8 cellular contexts compared by ENCODE assay signal in genomic region chr10:101060036-101060950, GRCh38. TPM values are rescaled to one million over a fixed set of nuclear protein-coding genes. Genes with fewer than 3 reads are reported as not detected.
A peak's percentile ranks its signal among the peaks of the same experiment; 100 is the strongest.
DNase-seq lines count a peak whose midpoint lies in the region; ATAC-seq and TF ChIP-seq lines count a peak whose summit lies in the region.

No MANE protein-coding gene starts in this region.

- peak overlapping the region; percentile 97 for H3K4me3 Mint-ChIP-seq in natural killer cell
- peak overlapping the region; percentile 98 to 99 for H3K4me3 Mint-ChIP-seq in stimulated activated naive B cell treated with anti-CD40 and anti-IgM and Interleukin-4, amounts not matched to agents 10 μg/mL and 1 μg/mL and 100 μg/mL, for 72 hours

- H3K4me3 ChIP-seq in fibroblast of lung (replicated peaks in 1 of 4; ENCODE audit: control extremely low read depth in 1 of 4, insufficient read depth in 1 of 4, low read depth in 3 of 4, low read length in 4 of 4) = peak overlapping the region; percentile 70 to 98 (median 88)

- peak overlapping the region; percentile 86 to 96 for H3K27ac Mint-ChIP-seq in natural killer cell
- H3K27ac Mint-ChIP-seq in stimulated activated naive B cell treated with anti-CD40 and anti-IgM and Interleukin-4, amounts not matched to agents 10 μg/mL and 1 μg/mL and 100 μg/mL, for 72 hours = peak overlapping the region; percentile 98

- H3K9ac ChIP-seq in fibroblast of lung (ENCODE audit: insufficient read depth, low read length) = peak overlapping the region; percentile 98

- H3K4me2 ChIP-seq in fibroblast of lung (ENCODE audit: extremely low read depth, insufficient read depth, low read length) = peak overlapping the region; percentile 90

- H3K4me1 ChIP-seq in fibroblast of lung (ENCODE audit: control insufficient read depth, extremely low read depth, insufficient read depth, low read length) = peaks cover 6% of the 10 kb centered on the region

- peaks cover 13% of the 10 kb centered on the region for H3K79me2 ChIP-seq in fibroblast of lung (ENCODE audit: control insufficient read depth, insufficient read depth, low read length)

- peaks cover 2% of the 10 kb centered on the region for H3K36me3 ChIP-seq in fibroblast of lung (ENCODE audit: control insufficient read depth, insufficient read depth, low read length)

- no peaks in the 10 kb centered on the region for H3K27me3 ChIP-seq in fibroblast of lung (ENCODE audit: control insufficient read depth, insufficient read depth, low read length)

- H2AFZ ChIP-seq in fibroblast of lung (ENCODE audit: low read length) = peak overlapping the region; percentile 98

- DNase-seq in DMS53 treated with DMSO at 0.1 percent for 48 hours (lab: John Stamatoyannopoulos, UW; ENCODE audit: unreplicated experiment) (peak; percentile 95), KG1 (lab: John Stamatoyannopoulos, UW) (peak; percentile 92), fibroblast of lung (ENCODE audit: low read depth in 2 of 2) (peak; percentile 86 to 96), natural killer cell (peak; percentile 92)
- peak; percentile 94 to 97 for DNase-seq in activated T-cell treated with anti-CD3 and anti-CD28 coated beads, Interleukin-2, amount 50 U/mL, for 48 hours
- peak; percentile 89 for DNase-seq in stimulated activated naive B cell treated with anti-CD40 and anti-IgM and Interleukin-4, amounts not matched to agents 10 μg/mL and 1 μg/mL and 100 μg/mL, for 72 hours

- no peaks in the 10 kb centered on the region for H3K9me3 Mint-ChIP-seq in natural killer cell
- no peaks in the 10 kb centered on the region for H3K9me3 Mint-ChIP-seq in stimulated activated naive B cell treated with anti-CD40 and anti-IgM and Interleukin-4, amounts not matched to agents 10 μg/mL and 1 μg/mL and 100 μg/mL, for 72 hours

- H3K27me3 Mint-ChIP-seq in natural killer cell (ENCODE audit: low read depth in 2 of 2) = peaks cover 16% of the 10 kb centered on the region in 2 donors
- H3K27me3 Mint-ChIP-seq in stimulated activated naive B cell treated with anti-CD40 and anti-IgM and Interleukin-4, amounts not matched to agents 10 μg/mL and 1 μg/mL and 100 μg/mL, for 72 hours = peaks cover 15 to 28% of the 10 kb centered on the region in 2 donors

- peak overlapping the region; percentile 97 for H3K27ac ChIP-seq in fibroblast of lung (ENCODE audit: insufficient read depth, low read length)

- ATAC-seq in GM21723 (IDR thresholded peaks at IDR 0.05; ENCODE audit: unreplicated experiment) (peak; percentile 47), natural killer cell (peak; percentile 65 to 82 (median 71))
- peak; percentile 73 to 75 for ATAC-seq in stimulated activated naive B cell treated with anti-CD40 and anti-IgM and Interleukin-4, amounts not matched to agents 10 μg/mL and 1 μg/mL and 100 μg/mL, for 72 hours (replicated peaks)

- H3K9me3 ChIP-seq in fibroblast of lung (ENCODE audit: control insufficient read depth, insufficient read depth, low read depth, low read length) = no peaks in the 10 kb centered on the region

- no peaks in the 10 kb centered on the region for H4K20me1 ChIP-seq in fibroblast of lung (ENCODE audit: control insufficient read depth, extremely low read depth, insufficient read depth, low read length)

- no peaks in the 10 kb centered on the region for H3K36me3 Mint-ChIP-seq in natural killer cell
- H3K36me3 Mint-ChIP-seq in stimulated activated naive B cell treated with anti-CD40 and anti-IgM and Interleukin-4, amounts not matched to agents 10 μg/mL and 1 μg/mL and 100 μg/mL, for 72 hours = no peaks in the 10 kb centered on the region

- H3K4me1 Mint-ChIP-seq in natural killer cell = peaks cover 25 to 37% of the 10 kb centered on the region in 2 donors
- H3K4me1 Mint-ChIP-seq in stimulated activated naive B cell treated with anti-CD40 and anti-IgM and Interleukin-4, amounts not matched to agents 10 μg/mL and 1 μg/mL and 100 μg/mL, for 72 hours = peaks cover 16 to 46% of the 10 kb centered on the region in 2 donors

- intact Hi-C loops in natural killer cell (cut with micrococcal nuclease) = loop anchor here (1.0 to 2.0 kb wide), 3 partner anchors 8 to 147 kb away; partner anchors contain the start of gene SLF2

- TF ChIP-seq CTCF in fibroblast of lung (conservative IDR thresholded peaks at IDR 0.05 in 1 of 2, IDR thresholded peaks at IDR 0.05 in 1 of 2; ENCODE audit: low read depth in 1 of 2, low read length in 2 of 2) = peak; percentile 84 to 86
- peak; percentile 98 for TF ChIP-seq CTCF in natural killer cell (IDR thresholded peaks at IDR 0.05)

TF ChIP-seq in PFSK-1, 5 proteins besides CTCF, POLR2A, EP300 and RAD21:
- TF ChIP-seq SIN3A (IDR thresholded peaks at IDR 0.05; ENCODE audit: borderline replicate concordance, insufficient read depth, low read length) (peak; percentile 68; the same call in 1 of the 2 replicates), FOXP2 (optimal IDR thresholded peaks at IDR 0.05; ENCODE audit: borderline replicate concordance, extremely low read depth, extremely low read length, insufficient read depth) (no peak), POLR2AphosphoS5 (IDR thresholded peaks at IDR 0.05; ENCODE audit: low read depth, low read length) (peak; percentile 46; the same call in 1 of the 2 replicates)

RNA-seq across cellular contexts. Expression of gene KAZALD1, which starts 1.5 kb away (rescaled TPM):
- 6.3 TPM for polyA plus RNA-seq in PFSK-1 (2012; ENCODE audit: insufficient read length, low read depth)
- total RNA-seq in fibroblast of lung (14.4 and 19.8 TPM in 2 replicates), natural killer cell (under 1 TPM in 1 of 3 donors, not detected in 2; 0.49 TPM)
- polyA plus RNA-seq in fibroblast of lung = 4.6 and 15.3 TPM in 2 replicates
- 6.7 and 26.3 TPM in 2 replicates for polyA plus RNA-seq in fibroblast of lung (2012)
- 17.1 and 35.7 TPM in 2 replicates for polyA minus RNA-seq in fibroblast of lung (ENCODE audit: low replicate concordance)

RNA-seq across cellular contexts. Expression of gene SFXN3, which starts 29.3 kb away (rescaled TPM):
- 19.3 TPM for polyA plus RNA-seq in PFSK-1 (2012; ENCODE audit: insufficient read length, low read depth)
- total RNA-seq in fibroblast of lung (39.3 and 55.0 TPM in 2 replicates), natural killer cell (10 to 100 TPM; 59.7 to 74.5 (median 68.9) TPM)
- 79.3 and 90.9 TPM in 2 replicates for polyA plus RNA-seq in fibroblast of lung
- 48.7 and 51.3 TPM in 2 replicates for polyA plus RNA-seq in fibroblast of lung (2012)
- polyA minus RNA-seq in fibroblast of lung (ENCODE audit: low replicate concordance) = 125 and 157 TPM in 2 replicates

RNA-seq across cellular contexts. Expression of gene PDZD7, which starts 29.4 kb away (rescaled TPM):
- 0.58 TPM for polyA plus RNA-seq in PFSK-1 (2012; ENCODE audit: insufficient read length, low read depth)
- total RNA-seq in fibroblast of lung (1.3 TPM in 2 replicates), natural killer cell (1 to 10 TPM in 1 of 3 donors, under 1 TPM in 2; 0.35 to 1.2 (median 0.52) TPM)
- polyA plus RNA-seq in fibroblast of lung = 0.42 and 0.50 TPM in 2 replicates
- 1.0 and 1.4 TPM in 2 replicates for polyA plus RNA-seq in fibroblast of lung (2012)
- 0.08 TPM in 1 of 2 replicates, not detected in the other for polyA minus RNA-seq in fibroblast of lung (ENCODE audit: low replicate concordance)

Comparison
In these comparisons a context has a peak if more than half of its experiments do, and no peak if none do; other contexts are left out.
1. Peak in every context shown above with its lines: DNase-seq, ATAC-seq, H3K4me3 ChIP-seq and H3K27ac ChIP-seq.
2. RNA of gene KAZALD1, which starts 1.5 kb away (total RNA-seq): 14.4 to 19.8 TPM in fibroblast of lung; 0.49 TPM in natural killer cell; every median in the first group is over 10 times any median in the second.